25 cellular contexts compared by ENCODE assay signal in the genomic region with DNA sequence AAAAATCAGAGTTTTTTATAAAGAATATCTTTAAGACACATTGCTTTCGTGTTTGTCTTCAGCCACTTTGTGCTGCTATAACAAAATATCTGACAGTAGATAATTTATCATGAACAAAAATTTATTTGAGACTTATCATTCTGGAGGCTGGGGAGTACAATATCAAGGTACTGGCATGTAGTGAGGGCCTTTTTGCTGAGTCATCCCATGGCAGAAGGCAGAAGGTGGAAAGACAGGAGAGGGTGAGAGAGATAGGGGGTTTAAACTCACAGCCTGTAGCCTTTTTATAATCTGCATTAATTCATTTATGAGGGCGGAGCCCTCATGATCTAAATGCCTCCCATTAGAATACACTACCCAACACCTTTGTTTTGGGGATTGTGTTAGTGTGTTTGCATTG.
"Had no signal": no experiment of that assay in that cellular context is flagged by ENCODE, and none has a peak within 500 bp of the region (broad histone marks: within the 10 kb centered on the region; RNA-seq: fewer than 3 reads in every experiment).

No MANE protein-coding gene starts in this region.

- FAIRE-seq: TTC549 had no signal

- DNase-seq: activated CD4-positive, alpha-beta T cell treated with anti-CD3 and anti-CD28 coated beads, Interleukin-2, amount 10 ng/mL, durations not matched to agents 24 days and 14 days; activated CD4-positive, alpha-beta T cell treated with anti-CD3 and anti-CD28 coated beads, Interleukin-2, amount 50 U/mL, for 4 hours; activated CD8-positive, alpha-beta T cell treated with anti-CD3 and anti-CD28 coated beads for 36 hours; activated naive CD4-positive, alpha-beta T cell treated with Interleukin-2 at 50 U/mL for 16 hours; activated naive CD8-positive, alpha-beta T cell treated with anti-CD3 and anti-CD28 coated beads, Interleukin-2, amount 10 ng/mL, durations not matched to agents 7 days and 5 days; activated T-cell treated with anti-CD3 and anti-CD28 coated beads, Interleukin-2, amount 50 U/mL, for 1 hour; activated T-cell treated with anti-CD3 and anti-CD28 coated beads, Interleukin-2, amount 50 U/mL, for 72 hours; amygdala; MM.1S; MV-4-11; NCI-H1092; NCI-H1436 treated with DMSO at 0.1 percent for 48 hours; NCI-H1694 treated with DMSO at 0.1 percent for 48 hours; NCI-H2029; NCI-H510A; NCI-H774; PC-3; Peyer's patch; RPMI8226; SHP77 treated with DMSO at 0.1 percent for 48 hours; SK-N-SH had no signal

- H3K36me3 ChIP-seq: ascending aorta, Peyer's patch, SJSA1 had no signal

- H3K9ac ChIP-seq: SK-N-SH had no signal

- H3K27ac ChIP-seq: ascending aorta, Peyer's patch, SJSA1 had no signal

- ATAC-seq: activated CD8-positive, alpha-beta T cell treated with anti-CD3 and anti-CD28 coated beads for 36 hours; activated T-cell treated with anti-CD3 and anti-CD28 coated beads, Interleukin-2, amount 50 U/mL, for 72 hours; activated T-helper 17 cell treated with anti-CD3 and anti-CD28 coated beads, Interleukin-2, amount 50 U/mL, for 72 hours; PC-3 had no signal

- H3K4me1 ChIP-seq: ascending aorta, Peyer's patch, SJSA1 had no signal

- H3K4me3 ChIP-seq: ascending aorta, Peyer's patch, SJSA1 had no signal

- H3K4me2 ChIP-seq: SK-N-SH had no signal

- H3K27me3 ChIP-seq: ascending aorta, Peyer's patch, SJSA1 had no signal

- H3K9me3 ChIP-seq: ascending aorta, Peyer's patch, SJSA1, SK-N-SH had no signal
